1 cellular context compared by ENCODE assay signal in genomic region chr19:2268861-2269243, GRCh38.
TF ChIP-seq lines count a peak whose summit lies in the region.

No MANE protein-coding gene starts in this region.

TF ChIP-seq in HepG2, 621 proteins besides CTCF, POLR2A, EP300 and RAD21:
- 0 out of 2 replicates have a peak, but pooled peaks have one; percentile 14 for TF ChIP-seq ZBTB10 (CRISPR knock-in tag; IDR thresholded peaks at IDR 0.05; ENCODE audit: borderline replicate concordance)
- peak; percentile 45 for TF ChIP-seq ZNF18 (CRISPR knock-in tag; IDR thresholded peaks at IDR 0.05; ENCODE audit: insufficient replicate concordance)
- TF ChIP-seq FOXM1 (CRISPR knock-in tag; IDR thresholded peaks at IDR 0.05): no peak
- peak; percentile 65; the same call in 1 of the 2 replicates for TF ChIP-seq ZBTB7B (CRISPR knock-in tag; IDR thresholded peaks at IDR 0.05)
- TF ChIP-seq TBP (CRISPR knock-in tag; IDR thresholded peaks at IDR 0.05): no peak
- no peak for TF ChIP-seq SKI (IDR thresholded peaks at IDR 0.05; ENCODE audit: partially characterized antibody)
- TF ChIP-seq ZNF260 (CRISPR knock-in tag; IDR thresholded peaks at IDR 0.05; ENCODE audit: borderline replicate concordance, low read depth): no peak
- TF ChIP-seq FOXO1 (CRISPR knock-in tag; IDR thresholded peaks at IDR 0.05): no peak
- TF ChIP-seq ZNF790 (CRISPR knock-in tag; IDR thresholded peaks at IDR 0.05; ENCODE audit: borderline replicate concordance): 0 out of 2 replicates have a peak, but pooled peaks have one; percentile 2
- TF ChIP-seq KLF11 (CRISPR knock-in tag; IDR thresholded peaks at IDR 0.05): no peak
- TF ChIP-seq KDM5A (IDR thresholded peaks at IDR 0.05; ENCODE audit: borderline replicate concordance, low read length): peak; percentile 78; the same call in 1 of the 2 replicates
- TF ChIP-seq NKX3-1 (CRISPR knock-in tag; IDR thresholded peaks at IDR 0.05): 0 out of 2 replicates have a peak, but pooled peaks have one; percentile 5
- peak; percentile 63 for TF ChIP-seq PATZ1 (CRISPR knock-in tag; IDR thresholded peaks at IDR 0.05)
